ENCODE assay signal across 1 cellular context in genomic region chr17:80360396-80360795, GRCh38.
TF ChIP-seq lines count a peak whose summit lies in the region.

No MANE protein-coding gene starts in this region.

TF ChIP-seq in GM12878, 131 proteins besides CTCF, POLR2A, EP300 and RAD21:
- no peak for TF ChIP-seq ZNF217 (IDR thresholded peaks at IDR 0.05)
- TF ChIP-seq, protein P1, sequence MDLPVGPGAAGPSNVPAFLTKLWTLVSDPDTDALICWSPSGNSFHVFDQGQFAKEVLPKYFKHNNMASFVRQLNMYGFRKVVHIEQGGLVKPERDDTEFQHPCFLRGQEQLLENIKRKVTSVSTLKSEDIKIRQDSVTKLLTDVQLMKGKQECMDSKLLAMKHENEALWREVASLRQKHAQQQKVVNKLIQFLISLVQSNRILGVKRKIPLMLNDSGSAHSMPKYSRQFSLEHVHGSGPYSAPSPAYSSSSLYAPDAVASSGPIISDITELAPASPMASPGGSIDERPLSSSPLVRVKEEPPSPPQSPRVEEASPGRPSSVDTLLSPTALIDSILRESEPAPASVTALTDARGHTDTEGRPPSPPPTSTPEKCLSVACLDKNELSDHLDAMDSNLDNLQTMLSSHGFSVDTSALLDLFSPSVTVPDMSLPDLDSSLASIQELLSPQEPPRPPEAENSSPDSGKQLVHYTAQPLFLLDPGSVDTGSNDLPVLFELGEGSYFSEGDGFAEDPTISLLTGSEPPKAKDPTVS (IDR thresholded peaks at IDR 0.05; ENCODE audit: low read depth, low read length) = no peak
- TF ChIP-seq KAT2A (conservative IDR thresholded peaks at IDR 0.05; ENCODE audit: control insufficient read depth, low read depth, low read length) = no peak
- no peak for TF ChIP-seq RAD51 (IDR thresholded peaks at IDR 0.05)
- TF ChIP-seq ETV6 (conservative IDR thresholded peaks at IDR 0.05 in 1 of 2, IDR thresholded peaks at IDR 0.05 in 1 of 2; ENCODE audit: borderline replicate concordance in 1 of 2, low read depth in 1 of 2) = no peak
- TF ChIP-seq SMAD1 (IDR thresholded peaks at IDR 0.05; ENCODE audit: low read depth, partially characterized antibody) = no peak
- TF ChIP-seq MTA3 (IDR thresholded peaks at IDR 0.05; ENCODE audit: borderline replicate concordance, low read length) = no peak
- no peak for TF ChIP-seq PAX8 (IDR thresholded peaks at IDR 0.05)
- TF ChIP-seq TBL1XR1 (IDR thresholded peaks at IDR 0.05; ENCODE audit: low read depth, low read length) = no peak
- TF ChIP-seq GATAD2B (conservative IDR thresholded peaks at IDR 0.05; ENCODE audit: low read depth) = no peak
- TF ChIP-seq YY1 (IDR thresholded peaks at IDR 0.05; ENCODE audit: low read depth, low read length) = no peak
- TF ChIP-seq RFX5 (IDR thresholded peaks at IDR 0.05; ENCODE audit: low read depth, low read length) = no peak
- TF ChIP-seq POLR2AphosphoS2 (IDR thresholded peaks at IDR 0.05; ENCODE audit: low read depth, low read length) = no peak
- TF ChIP-seq ZNF622 (IDR thresholded peaks at IDR 0.05) = no peak
- TF ChIP-seq, protein P2, sequence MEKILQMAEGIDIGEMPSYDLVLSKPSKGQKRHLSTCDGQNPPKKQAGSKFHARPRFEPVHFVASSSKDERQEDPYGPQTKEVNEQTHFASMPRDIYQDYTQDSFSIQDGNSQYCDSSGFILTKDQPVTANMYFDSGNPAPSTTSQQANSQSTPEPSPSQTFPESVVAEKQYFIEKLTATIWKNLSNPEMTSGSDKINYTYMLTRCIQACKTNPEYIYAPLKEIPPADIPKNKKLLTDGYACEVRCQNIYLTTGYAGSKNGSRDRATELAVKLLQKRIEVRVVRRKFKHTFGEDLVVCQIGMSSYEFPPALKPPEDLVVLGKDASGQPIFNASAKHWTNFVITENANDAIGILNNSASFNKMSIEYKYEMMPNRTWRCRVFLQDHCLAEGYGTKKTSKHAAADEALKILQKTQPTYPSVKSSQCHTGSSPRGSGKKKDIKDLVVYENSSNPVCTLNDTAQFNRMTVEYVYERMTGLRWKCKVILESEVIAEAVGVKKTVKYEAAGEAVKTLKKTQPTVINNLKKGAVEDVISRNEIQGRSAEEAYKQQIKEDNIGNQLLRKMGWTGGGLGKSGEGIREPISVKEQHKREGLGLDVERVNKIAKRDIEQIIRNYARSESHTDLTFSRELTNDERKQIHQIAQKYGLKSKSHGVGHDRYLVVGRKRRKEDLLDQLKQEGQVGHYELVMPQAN (conservative IDR thresholded peaks at IDR 0.05) = no peak
